ENCODE assay signal across 1 cellular context in the genomic region with DNA sequence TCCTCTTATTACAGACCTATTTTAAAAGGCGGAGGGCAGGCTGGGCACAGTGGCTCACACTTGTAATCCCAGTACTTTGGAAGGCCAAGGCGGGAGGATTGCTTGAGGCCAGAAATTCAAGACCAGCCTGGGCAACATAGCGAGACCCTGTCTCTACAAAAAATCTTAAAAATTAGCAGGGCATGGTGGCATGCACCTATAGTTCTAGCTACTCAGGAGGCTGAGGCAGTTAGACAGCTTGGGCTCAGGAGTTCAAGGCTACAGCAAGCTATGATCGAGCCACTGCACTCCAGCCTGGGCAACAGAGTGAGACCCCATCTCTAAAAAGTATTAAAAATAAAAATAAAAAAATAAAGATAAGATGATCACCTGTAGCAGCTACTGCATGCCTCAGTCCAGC. TPM values are rescaled to one million over a fixed set of nuclear protein-coding genes. Genes with fewer than 3 reads are reported as not detected.
"Had no signal": no experiment of that assay in that cellular context is flagged by ENCODE, and none has a peak within 500 bp of the region (broad histone marks: within the 10 kb centered on the region; RNA-seq: fewer than 3 reads in every experiment).

No MANE protein-coding gene starts in this region.

RNA-seq across cellular contexts. Expression of gene TPH1, which starts 45.9 kb away (rescaled TPM):
- polyA plus RNA-seq: IgD-negative memory B cell had no signal
